28 cellular contexts compared by ENCODE assay signal in the genomic region with DNA sequence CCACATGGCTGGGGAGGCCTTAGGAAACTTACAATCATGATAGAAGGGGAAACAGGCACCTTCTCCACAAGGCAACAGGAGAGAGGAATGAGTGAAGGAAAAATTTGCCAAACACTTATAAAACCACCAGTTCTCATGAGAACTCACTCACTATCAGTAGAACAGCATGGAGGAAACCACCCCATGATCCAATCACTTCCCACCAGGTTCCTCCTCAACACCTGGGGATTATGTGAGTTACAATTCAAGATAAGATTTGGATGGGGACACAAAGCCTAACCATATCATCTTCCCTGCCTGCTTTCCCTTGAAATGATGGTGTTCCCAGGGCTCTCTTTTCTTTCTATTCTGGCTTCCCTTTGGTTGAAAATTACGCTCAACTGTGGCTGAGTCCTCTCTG.
"Had no signal": no experiment of that assay in that cellular context is flagged by ENCODE, and none has a peak within 500 bp of the region (broad histone marks: within the 10 kb centered on the region; RNA-seq: fewer than 3 reads in every experiment).

No MANE protein-coding gene starts in this region.

- H3K27ac ChIP-seq: stomach, suprapubic skin, testis, thoracic aorta, thyroid gland, tibial artery, tibial nerve, transverse colon, upper lobe of left lung, upper lobe of right lung, uterus, vagina had no signal

- H3K27me3 ChIP-seq: stomach, suprapubic skin, testis, thyroid gland, tibial artery, tibial nerve, transverse colon, upper lobe of left lung, upper lobe of right lung, uterus, vagina had no signal

- H3K9me3 ChIP-seq: stomach, suprapubic skin, testis, thoracic aorta, thyroid gland, tibial artery, tibial nerve, transverse colon, upper lobe of left lung, upper lobe of right lung, uterus, vagina had no signal

- H3K4me3 Mint-ChIP-seq: stimulated activated effector memory CD8-positive, alpha-beta T cell treated with anti-CD3 and anti-CD28 coated beads, Interleukin-12 subunit alpha, Interleukin-12 subunit beta, amount 100 ng/mL, for 72 hours; stimulated activated memory B cell treated with anti-CD40 and anti-IgM and Interleukin-4, amounts not matched to agents 10 μg/mL and 1 μg/mL and 100 μg/mL, for 72 hours; stimulated activated naive B cell treated with anti-CD40 and anti-IgM and Interleukin-4, amounts not matched to agents 10 μg/mL and 1 μg/mL and 100 μg/mL, for 72 hours; stimulated activated naive CD8-positive, alpha-beta T cell treated with anti-CD3 and anti-CD28 coated beads, Interleukin-15, amount 100 ng/mL, for 72 hours; stimulated activated naive CD8-positive, alpha-beta T cell treated with anti-CD3 and anti-CD28 coated beads, Interleukin-15, Interleukin-2, amounts not matched to agents 100 ng/mL and 50 ng/mL, for 24 hours; type B pancreatic cell had no signal

- H3K4me3 ChIP-seq: stomach, suprapubic skin, testis, thoracic aorta, thyroid gland, tibial artery, tibial nerve, transverse colon, upper lobe of left lung, upper lobe of right lung, uterus, vagina had no signal

- DNase-seq: stimulated activated CD4-positive, alpha-beta T cell treated with anti-CD3 and anti-CD28 coated beads, Interleukin-2, amount 100 ng/mL, for 48 hours; stimulated activated CD4-positive, alpha-beta T cell treated with anti-CD3 and anti-CD28 coated beads, Interleukin-4, amount 100 ng/mL, for 1 hour; stimulated activated CD4-positive, alpha-beta T cell treated with anti-CD3 and anti-CD28 coated beads, Interleukin-4, amount 100 ng/mL, for 24 hours; stimulated activated CD4-positive, alpha-beta T cell treated with anti-CD3 and anti-CD28 coated beads, Interleukin-4, amount 100 ng/mL, for 4 hours; stimulated activated CD8-positive, alpha-beta memory T cell treated with anti-CD3 and anti-CD28 coated beads, Interleukin-4, amount 100 ng/mL, for 48 hours; stimulated activated naive B cell treated with anti-CD40 and anti-IgM and Interleukin-4, amounts not matched to agents 10 μg/mL and 1 μg/mL and 100 μg/mL, for 72 hours; stimulated activated naive CD4-positive, alpha-beta T cell; stimulated activated naive CD4-positive, alpha-beta T cell treated with Interleukin-2 at 50 U/mL for 16 hours; stimulated activated naive CD8-positive, alpha-beta T cell treated with anti-CD3 and anti-CD28 coated beads, Interleukin-15, amount 100 ng/mL, for 72 hours; stimulated activated naive CD8-positive, alpha-beta T cell treated with anti-CD3 and anti-CD28 coated beads, Interleukin-15, Interleukin-2, amounts not matched to agents 100 U/mL and 50 U/mL, for 24 hours; stomach; substantia nigra; testis; thyroid gland; tibial artery; transverse colon; trophoblast cell; upper lobe of left lung; upper lobe of right lung; uterus had no signal

- H3K27me3 Mint-ChIP-seq: stimulated activated naive CD8-positive, alpha-beta T cell treated with anti-CD3 and anti-CD28 coated beads, Interleukin-15, Interleukin-2, amounts not matched to agents 100 ng/mL and 50 ng/mL, for 24 hours; type B pancreatic cell had no signal

- H3K36me3 Mint-ChIP-seq: stimulated activated effector memory CD8-positive, alpha-beta T cell treated with anti-CD3 and anti-CD28 coated beads, Interleukin-12 subunit alpha, Interleukin-12 subunit beta, amount 100 ng/mL, for 72 hours; stimulated activated memory B cell treated with anti-CD40 and anti-IgM and Interleukin-4, amounts not matched to agents 10 μg/mL and 1 μg/mL and 100 μg/mL, for 72 hours; stimulated activated naive B cell treated with anti-CD40 and anti-IgM and Interleukin-4, amounts not matched to agents 10 μg/mL and 1 μg/mL and 100 μg/mL, for 72 hours; type B pancreatic cell had no signal

- H3K9me3 Mint-ChIP-seq: stimulated activated effector memory CD8-positive, alpha-beta T cell treated with anti-CD3 and anti-CD28 coated beads, Interleukin-12 subunit alpha, Interleukin-12 subunit beta, amount 100 ng/mL, for 72 hours; stimulated activated memory B cell treated with anti-CD40 and anti-IgM and Interleukin-4, amounts not matched to agents 10 μg/mL and 1 μg/mL and 100 μg/mL, for 72 hours; stimulated activated naive B cell treated with anti-CD40 and anti-IgM and Interleukin-4, amounts not matched to agents 10 μg/mL and 1 μg/mL and 100 μg/mL, for 72 hours; stimulated activated naive CD8-positive, alpha-beta T cell treated with anti-CD3 and anti-CD28 coated beads, Interleukin-15, amount 100 ng/mL, for 72 hours; stimulated activated naive CD8-positive, alpha-beta T cell treated with anti-CD3 and anti-CD28 coated beads, Interleukin-15, Interleukin-2, amounts not matched to agents 100 ng/mL and 50 ng/mL, for 24 hours had no signal

- H3K4me1 Mint-ChIP-seq: stimulated activated effector memory CD8-positive, alpha-beta T cell treated with anti-CD3 and anti-CD28 coated beads, Interleukin-12 subunit alpha, Interleukin-12 subunit beta, amount 100 ng/mL, for 72 hours; stimulated activated memory B cell treated with anti-CD40 and anti-IgM and Interleukin-4, amounts not matched to agents 10 μg/mL and 1 μg/mL and 100 μg/mL, for 72 hours; stimulated activated naive B cell treated with anti-CD40 and anti-IgM and Interleukin-4, amounts not matched to agents 10 μg/mL and 1 μg/mL and 100 μg/mL, for 72 hours; stimulated activated naive CD8-positive, alpha-beta T cell treated with anti-CD3 and anti-CD28 coated beads, Interleukin-15, amount 100 ng/mL, for 72 hours had no signal

- H3K36me3 ChIP-seq: stomach, suprapubic skin, thoracic aorta, thyroid gland, tibial artery, tibial nerve, transverse colon, upper lobe of left lung, upper lobe of right lung, uterus, vagina had no signal

- H3K27ac Mint-ChIP-seq: stimulated activated effector memory CD8-positive, alpha-beta T cell treated with anti-CD3 and anti-CD28 coated beads, Interleukin-12 subunit alpha, Interleukin-12 subunit beta, amount 100 ng/mL, for 72 hours; stimulated activated memory B cell treated with anti-CD40 and anti-IgM and Interleukin-4, amounts not matched to agents 10 μg/mL and 1 μg/mL and 100 μg/mL, for 72 hours; stimulated activated naive B cell treated with anti-CD40 and anti-IgM and Interleukin-4, amounts not matched to agents 10 μg/mL and 1 μg/mL and 100 μg/mL, for 72 hours; stimulated activated naive CD8-positive, alpha-beta T cell treated with anti-CD3 and anti-CD28 coated beads, Interleukin-15, amount 100 ng/mL, for 72 hours; stimulated activated naive CD8-positive, alpha-beta T cell treated with anti-CD3 and anti-CD28 coated beads, Interleukin-15, Interleukin-2, amounts not matched to agents 100 ng/mL and 50 ng/mL, for 24 hours; type B pancreatic cell had no signal

- H3K4me1 ChIP-seq: suprapubic skin, testis, thyroid gland, transverse colon, upper lobe of right lung, uterus, vagina had no signal
